In the genomic region with DNA sequence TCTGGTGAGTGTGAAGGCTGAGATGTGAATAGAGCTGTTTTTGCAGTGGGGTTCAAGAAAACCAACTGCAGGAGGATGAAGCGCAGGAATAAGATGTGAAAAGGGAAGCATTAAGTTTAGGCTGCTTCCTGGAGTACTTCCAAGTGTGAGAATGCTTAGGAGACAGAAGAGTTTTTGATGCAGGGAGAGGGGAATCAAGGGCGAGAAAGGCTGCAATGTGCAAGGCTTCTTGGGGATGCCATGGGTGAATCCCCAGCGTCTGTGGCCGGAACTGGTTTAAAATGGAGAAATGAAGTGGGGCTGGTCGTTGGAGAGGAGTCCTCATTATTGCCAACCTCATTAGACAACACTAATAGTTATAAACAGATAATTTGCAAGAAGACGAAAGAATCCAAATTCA, we compare ENCODE assay signal across 1 cellular context.
TF ChIP-seq lines count a peak whose summit lies in the region.

No MANE protein-coding gene starts in this region.

TF ChIP-seq in SK-N-SH treated with all-trans-retinoic acid at 6 μM for 48 hours, 23 proteins besides CTCF, POLR2A, EP300 and RAD21:
- TF ChIP-seq ZNF8 (CRISPR knock-in tag; IDR thresholded peaks at IDR 0.05), result no peak
- no peak for TF ChIP-seq GLIS3 (CRISPR knock-in tag; IDR thresholded peaks at IDR 0.05)
- TF ChIP-seq, protein P1, sequence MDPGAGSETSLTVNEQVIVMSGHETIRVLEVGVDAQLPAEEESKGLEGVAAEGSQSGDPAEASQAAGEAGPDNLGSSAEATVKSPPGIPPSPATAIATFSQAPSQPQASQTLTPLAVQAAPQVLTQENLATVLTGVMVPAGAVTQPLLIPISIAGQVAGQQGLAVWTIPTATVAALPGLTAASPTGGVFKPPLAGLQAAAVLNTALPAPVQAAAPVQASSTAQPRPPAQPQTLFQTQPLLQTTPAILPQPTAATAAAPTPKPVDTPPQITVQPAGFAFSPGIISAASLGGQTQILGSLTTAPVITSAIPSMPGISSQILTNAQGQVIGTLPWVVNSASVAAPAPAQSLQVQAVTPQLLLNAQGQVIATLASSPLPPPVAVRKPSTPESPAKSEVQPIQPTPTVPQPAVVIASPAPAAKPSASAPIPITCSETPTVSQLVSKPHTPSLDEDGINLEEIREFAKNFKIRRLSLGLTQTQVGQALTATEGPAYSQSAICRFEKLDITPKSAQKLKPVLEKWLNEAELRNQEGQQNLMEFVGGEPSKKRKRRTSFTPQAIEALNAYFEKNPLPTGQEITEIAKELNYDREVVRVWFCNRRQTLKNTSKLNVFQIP (CRISPR knock-in tag; IDR thresholded peaks at IDR 0.05; ENCODE audit: borderline replicate concordance, low read depth), result no peak
- no peak for TF ChIP-seq TOX (CRISPR knock-in tag; IDR thresholded peaks at IDR 0.05; ENCODE audit: borderline replicate concordance)
- no peak for TF ChIP-seq ZNF70 (CRISPR knock-in tag; IDR thresholded peaks at IDR 0.05)
- TF ChIP-seq SNAI2 (CRISPR knock-in tag; IDR thresholded peaks at IDR 0.05), result no peak
- no peak for TF ChIP-seq CSDC2 (CRISPR knock-in tag; IDR thresholded peaks at IDR 0.05)
TF ChIP-seq in SK-N-SH treated with all-trans-retinoic acid at 6 μM for 48 hours: peak in this region for 0.
